8 cellular contexts compared by ENCODE assay signal in genomic region chr19:11535792-11536595, GRCh38.
DNase-seq lines count a peak whose midpoint lies in the region; ATAC-seq and TF ChIP-seq lines count a peak whose summit lies in the region.

No MANE protein-coding gene starts in this region.

- H3K9me3 Mint-ChIP-seq in activated naive CD4-positive, alpha-beta T cell treated with anti-CD3 and anti-CD28 coated beads, Interleukin-2, amount 10 ng/mL, durations not matched to agents 7 days and 5 days, result no peaks in the 10 kb centered on the region

- peaks cover 53% of the 10 kb centered on the region for H3K27me3 Mint-ChIP-seq in activated naive CD4-positive, alpha-beta T cell treated with anti-CD3 and anti-CD28 coated beads, Interleukin-2, amount 10 ng/mL, durations not matched to agents 7 days and 5 days

- H3K36me3 Mint-ChIP-seq in activated naive CD4-positive, alpha-beta T cell treated with anti-CD3 and anti-CD28 coated beads, Interleukin-2, amount 10 ng/mL, durations not matched to agents 7 days and 5 days, result no peaks in the 10 kb centered on the region

- no peaks in the 10 kb centered on the region for H3K9me3 ChIP-seq in SK-N-MC (ENCODE audit: low read depth, low read length)

- H3K9ac ChIP-seq in SK-N-MC (ENCODE audit: insufficient read length), result no peak overlapping the region

- DNase-seq in Ammon's horn (ENCODE audit: low spot score) (peak; percentile 85), SK-N-MC (ENCODE audit: low read depth, low spot score) (no peak), globus pallidus (ENCODE audit: low spot score) (peak; percentile 84), nucleus accumbens (lab: John Stamatoyannopoulos, UW) (peak in 55 of 56 donors; percentile 19 to 94 (median 73)), substantia nigra (lab: John Stamatoyannopoulos, UW) (peak in 48 of 49 donors; percentile 24 to 98 (median 80))
- DNase-seq in activated naive CD4-positive, alpha-beta T cell treated with anti-CD3 and anti-CD28 coated beads, Interleukin-2, amount 10 ng/mL, durations not matched to agents 7 days and 5 days, result peak; percentile 85

- H3K4me3 ChIP-seq in SK-N-MC, result peak overlapping the region; percentile 47; the same call in 1 of the 2 replicates

- TF ChIP-seq CTCF in LNCAP (IDR thresholded peaks at IDR 0.05), result peak; percentile 85

- H3K36me3 ChIP-seq in SK-N-MC (ENCODE audit: insufficient read depth, low read length), result no peaks in the 10 kb centered on the region

- peak; percentile 77 for ATAC-seq in GM19324 (IDR thresholded peaks at IDR 0.05; ENCODE audit: low FRiP score, unreplicated experiment)

- peaks cover 11% of the 10 kb centered on the region for H3K4me1 Mint-ChIP-seq in activated naive CD4-positive, alpha-beta T cell treated with anti-CD3 and anti-CD28 coated beads, Interleukin-2, amount 10 ng/mL, durations not matched to agents 7 days and 5 days

- H3K27ac Mint-ChIP-seq in activated naive CD4-positive, alpha-beta T cell treated with anti-CD3 and anti-CD28 coated beads, Interleukin-2, amount 10 ng/mL, durations not matched to agents 7 days and 5 days, result peak overlapping the region; percentile 45

- H3K4me3 Mint-ChIP-seq in activated naive CD4-positive, alpha-beta T cell treated with anti-CD3 and anti-CD28 coated beads, Interleukin-2, amount 10 ng/mL, durations not matched to agents 7 days and 5 days, result peak overlapping the region; percentile 29

- CTCF ChIA-PET in activated naive CD4-positive, alpha-beta T cell treated with anti-CD3 and anti-CD28 coated beads, Interleukin-2, amount 10 ng/mL, durations not matched to agents 7 days and 5 days (lab: Charles Lee), result interaction anchor here (0.6 to 1.8 kb wide), 14 partner anchors 9 to 185 kb away, joined by 3 to 9 read pairs (median 3); no protein-coding TSS in a partner anchor

- H3K27ac ChIP-seq in SK-N-MC (no peak overlapping the region), substantia nigra (ENCODE audit: low read depth, low read length, poor library complexity, severe bottlenecking) (peak overlapping the region; percentile 75)
